ENCODE assay signal across 11 cellular contexts in genomic region chr1:99003911-99004269, GRCh38. TPM values are rescaled to one million over a fixed set of nuclear protein-coding genes. Genes with fewer than 3 reads are reported as not detected.
DNase-seq lines count a peak whose midpoint lies in the region; ATAC-seq, FAIRE-seq and TF ChIP-seq lines count a peak whose summit lies in the region.
"Had no signal": no experiment of that assay in that cellular context is flagged by ENCODE, and none has a peak within 500 bp of the region (broad histone marks: within the 10 kb centered on the region; RNA-seq: fewer than 3 reads in every experiment).

No MANE protein-coding gene starts in this region.

- peaks cover 4% of the 10 kb centered on the region for H3K4me1 Mint-ChIP-seq in astrocyte (ENCODE audit: low read depth, unreplicated experiment)
- H3K4me1 Mint-ChIP-seq: memory B cell had no signal

- H3K27me3 Mint-ChIP-seq in astrocyte (ENCODE audit: low read depth, unreplicated experiment), result peaks cover 43% of the 10 kb centered on the region

- H3K36me3 Mint-ChIP-seq in astrocyte (ENCODE audit: low read depth, unreplicated experiment), result no peaks in the 10 kb centered on the region
- H3K36me3 Mint-ChIP-seq: memory B cell had no signal

- H3K4me1 ChIP-seq in heart right ventricle, result peaks cover 0 to 13% (median 9%) of the 10 kb centered on the region in 9 donors
- peaks cover 6% of the 10 kb centered on the region for H3K4me1 ChIP-seq in astrocyte (ENCODE audit: insufficient read depth, low read length)
- H3K4me1 ChIP-seq in thoracic aorta (ENCODE audit: control insufficient read depth in 1 of 2, low read depth in 2 of 2), result peaks cover 0 to 16% of the 10 kb centered on the region in 2 donors

- H3K79me2 ChIP-seq in astrocyte (ENCODE audit: insufficient read depth, low read length), result no peaks in the 10 kb centered on the region

- H3K9me3 ChIP-seq in heart right ventricle (no peaks in the 10 kb centered on the region), astrocyte (ENCODE audit: insufficient read depth, low read depth, low read length) (no peaks in the 10 kb centered on the region), thoracic aorta (no peaks in the 10 kb centered on the region)

- H3K27me3 ChIP-seq in heart right ventricle, result peaks cover 12 to 90% (median 71%) of the 10 kb centered on the region in 7 donors
- peaks cover 37% of the 10 kb centered on the region for H3K27me3 ChIP-seq in astrocyte (ENCODE audit: insufficient read depth, low read length)
- peaks cover 16% of the 10 kb centered on the region for H3K27me3 ChIP-seq in layer of hippocampus (ENCODE audit: control insufficient read depth, insufficient read depth, low read length)
- no peaks in the 10 kb centered on the region for H3K27me3 ChIP-seq in thoracic aorta (replicated peaks; ENCODE audit: insufficient read depth)

- H3K27ac ChIP-seq in heart right ventricle (no peak overlapping the region), astrocyte (ENCODE audit: low read depth, low read length) (no peak overlapping the region), layer of hippocampus (ENCODE audit: low read depth, low read length) (peak overlapping the region; percentile 33), thoracic aorta (no peak overlapping the region)
- H3K27ac ChIP-seq: C4-2B had no signal

- peak overlapping the region; percentile 74 for H3K4me3 Mint-ChIP-seq in astrocyte (ENCODE audit: unreplicated experiment)

- peak overlapping the region; percentile 18 for H3K9ac ChIP-seq in astrocyte (ENCODE audit: low read length)

- no peak for DNase-seq in heart right ventricle
- no peak for DNase-seq in Right ventricle myocardium inferior (ENCODE audit: missing footprints)
- DNase-seq in astrocyte (ENCODE audit: low read depth), result no peak
- no peak for DNase-seq in thoracic aorta (ENCODE audit: low spot score)
- DNase-seq in NCI-H2107 treated with DMSO at 0.1 percent for 48 hours (lab: John Stamatoyannopoulos, UW; ENCODE audit: unreplicated experiment), result no peak
- no peak for DNase-seq in NCI-H1436 (lab: John Stamatoyannopoulos, UW)
- DNase-seq in HK-2 (ENCODE audit: unreplicated experiment), result no peak
- DNase-seq: effector CD4-positive, alpha-beta T cell had no signal

- 3 to 10% methylated on average over 19 of the region's 19 CpGs for WGBS in heart right ventricle, 2 donors

- peak overlapping the region in 7 of 10 donors; percentile 14 to 45 (median 34) for H3K4me3 ChIP-seq in heart right ventricle
- H3K4me3 ChIP-seq in astrocyte (ENCODE audit: insufficient read depth, low read depth, low read length), result peak overlapping the region; percentile 57
- H3K4me3 ChIP-seq in thoracic aorta, result peak overlapping the region; percentile 58

- no peaks in the 10 kb centered on the region for H3K36me3 ChIP-seq in heart right ventricle
- no peaks in the 10 kb centered on the region for H3K36me3 ChIP-seq in astrocyte (ENCODE audit: insufficient read depth, low read length)
- no peaks in the 10 kb centered on the region for H3K36me3 ChIP-seq in thoracic aorta

- no peaks in the 10 kb centered on the region for H3K9me3 Mint-ChIP-seq in astrocyte (ENCODE audit: unreplicated experiment)

- FAIRE-seq in astrocyte (lab: Jason Lieb, UNC), result no peak

- no peaks in the 10 kb centered on the region for H4K20me1 ChIP-seq in astrocyte (ENCODE audit: insufficient read depth, low read length)

- peak overlapping the region; percentile 92 for H3K4me2 ChIP-seq in astrocyte (ENCODE audit: low read length)

- no peak for ATAC-seq in heart right ventricle
- no peak for ATAC-seq in Right ventricle myocardium inferior
- no peak for ATAC-seq in thoracic aorta (ENCODE audit: insufficient number of reproducible peaks, low FRiP score, low read depth)

- intact Hi-C loops in heart right ventricle (cut with DNase I), result no loop called here
- intact Hi-C loops in Right ventricle myocardium inferior (cut with DNase I), result no loop called here

- no peak overlapping the region for H3K27ac Mint-ChIP-seq in astrocyte (ENCODE audit: unreplicated experiment)
- H3K27ac Mint-ChIP-seq: memory B cell had no signal

- TF ChIP-seq CTCF in heart right ventricle (IDR thresholded peaks at IDR 0.05) (no peak), astrocyte (IDR thresholded peaks at IDR 0.05; ENCODE audit: insufficient read depth, low read depth, low read length) (no peak), thoracic aorta (IDR thresholded peaks at IDR 0.05) (no peak)

- H2AFZ ChIP-seq in astrocyte (ENCODE audit: low read depth, low read length), result peak overlapping the region; percentile 97

RNA-seq across cellular contexts. Expression of gene PLPPR5, which starts 0.8 kb away (rescaled TPM):
- total RNA-seq in heart right ventricle (under 1 TPM in 1 of 10 donors, not detected in 9; 0.08 TPM), Right ventricle myocardium inferior (not detected), astrocyte (0.09 and 0.12 TPM in 2 replicates), thoracic aorta (not detected)
- not detected for polyA plus RNA-seq in heart right ventricle
